In the genomic region with DNA sequence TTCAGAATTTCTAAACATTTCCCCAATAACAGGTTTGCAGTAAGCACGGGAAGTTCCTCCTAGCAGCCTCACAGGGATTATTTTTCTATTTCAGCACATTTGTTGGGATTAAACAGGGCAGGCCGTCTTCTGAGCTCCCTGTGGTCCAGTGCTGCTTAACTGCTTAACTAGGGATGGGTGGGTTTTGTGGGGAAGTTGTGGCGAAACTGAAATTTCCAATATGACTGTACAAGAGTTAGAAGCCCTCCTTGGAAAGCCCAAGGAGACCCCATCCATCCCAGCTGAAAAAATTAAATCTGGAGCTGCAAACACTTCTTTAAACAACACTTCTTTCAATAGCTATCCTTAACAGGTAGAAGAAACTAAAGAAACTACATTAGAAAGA, we compare ENCODE assay signal across 10 cellular contexts. TPM values are rescaled to one million over a fixed set of nuclear protein-coding genes. Genes with fewer than 3 reads are reported as not detected.
DNase-seq lines count a peak whose midpoint lies in the region; ATAC-seq and TF ChIP-seq lines count a peak whose summit lies in the region.
"Had no signal": no experiment of that assay in that cellular context is flagged by ENCODE, and none has a peak within 500 bp of the region (broad histone marks: within the 10 kb centered on the region; RNA-seq: fewer than 3 reads in every experiment).

No MANE protein-coding gene starts in this region.

- H3K23ac ChIP-seq in mesenchymal stem cell (ENCODE audit: low read length in 2 of 2) = no peak overlapping the region

- intact Hi-C loops in activated CD4-positive, alpha-beta memory T cell treated with anti-CD3 and anti-CD28 coated beads for 36 hours (cut with micrococcal nuclease) = loop anchor here (2.0 kb wide), 1 partner anchor 65 kb away; no protein-coding TSS in a partner anchor
- intact Hi-C loops in tibial artery (cut with DNase I; ENCODE audit: low total_unique reads) = no loop called here

- H3K4me1 ChIP-seq in mesenchymal stem cell (ENCODE audit: control insufficient read depth, insufficient read depth, low read depth, low read length) (peaks cover 2% of the 10 kb centered on the region), tibial artery (peaks cover 0 to 54% (median 51%) of the 10 kb centered on the region in 4 donors)

- H3K27ac ChIP-seq in mesenchymal stem cell (ENCODE audit: low read length, poor library complexity, severe bottlenecking) (no peak overlapping the region), tibial artery (peak overlapping the region; percentile 95)
- H3K27ac ChIP-seq: brain microvascular endothelial cell had no signal

- H3K4me2 ChIP-seq in mesenchymal stem cell (ENCODE audit: low read length, poor library complexity, severe bottlenecking) = no peak overlapping the region

- H3K9ac ChIP-seq in mesenchymal stem cell (ENCODE audit: low read length) = peak overlapping the region; percentile 20

- no peak overlapping the region for H2BK12ac ChIP-seq in mesenchymal stem cell (ENCODE audit: low read length in 2 of 2)

- peak overlapping the region; percentile 79 for H3K4me3 Mint-ChIP-seq in activated naive CD4-positive, alpha-beta T cell treated with anti-CD3 and anti-CD28 coated beads, Interleukin-2, amount 10 ng/mL, durations not matched to agents 7 days and 5 days
- peak overlapping the region; percentile 85 for H3K4me3 Mint-ChIP-seq in activated CD4-positive, alpha-beta memory T cell treated with anti-CD3 and anti-CD28 coated beads for 36 hours

- peaks cover 5% of the 10 kb centered on the region for H3K9me3 Mint-ChIP-seq in activated naive CD4-positive, alpha-beta T cell treated with anti-CD3 and anti-CD28 coated beads, Interleukin-2, amount 10 ng/mL, durations not matched to agents 7 days and 5 days
- no peaks in the 10 kb centered on the region for H3K9me3 Mint-ChIP-seq in activated CD4-positive, alpha-beta memory T cell treated with anti-CD3 and anti-CD28 coated beads for 36 hours

- TF ChIP-seq CTCF in tibial artery (IDR thresholded peaks at IDR 0.05) = no peak

- H3K4me1 Mint-ChIP-seq in activated naive CD4-positive, alpha-beta T cell treated with anti-CD3 and anti-CD28 coated beads, Interleukin-2, amount 10 ng/mL, durations not matched to agents 7 days and 5 days = peaks cover 93% of the 10 kb centered on the region
- H3K4me1 Mint-ChIP-seq in activated CD4-positive, alpha-beta memory T cell treated with anti-CD3 and anti-CD28 coated beads for 36 hours (ENCODE audit: low read depth) = peaks cover 88% of the 10 kb centered on the region

- CTCF ChIA-PET in activated naive CD4-positive, alpha-beta T cell treated with anti-CD3 and anti-CD28 coated beads, Interleukin-2, amount 10 ng/mL, durations not matched to agents 7 days and 5 days (lab: Charles Lee) = interaction anchor here (0.7 to 0.8 kb wide), 2 partner anchors 37 to 166 kb away, joined by 3 read pairs; partner anchors contain the start of gene NXPH3
- CTCF ChIA-PET in activated CD4-positive, alpha-beta memory T cell treated with anti-CD3 and anti-CD28 coated beads for 36 hours (lab: Charles Lee) = interaction anchor here (1.0 to 2.0 kb wide), 4 partner anchors 24 to 184 kb away, joined by 3 to 9 read pairs (median 4); partner anchors contain the start of gene SLC35B1

- WGBS in mesenchymal stem cell = 53% methylated on average over 2 of the region's 3 CpGs

- H3K4me3 ChIP-seq in mesenchymal stem cell (ENCODE audit: insufficient read depth in 1 of 2, low read depth in 1 of 2, low read length in 2 of 2) (peak overlapping the region in 1 of 2 experiments; percentile 3), tibial artery (peak overlapping the region in 1 of 2 donors; percentile 0)

- POLR2A ChIA-PET in activated CD4-positive, alpha-beta memory T cell treated with anti-CD3 and anti-CD28 coated beads for 36 hours (lab: Charles Lee) = interaction anchor here (1.2 to 6.1 kb wide), 3 partner anchors 25 to 46 kb away, joined by 4 to 50 read pairs (median 20); partner anchors contain the start of genes KAT7 and SLC35B1

- DNase-seq in activated naive CD4-positive, alpha-beta T cell treated with anti-CD3 and anti-CD28 coated beads, Interleukin-2, amount 10 ng/mL, durations not matched to agents 7 days and 5 days = no peak
- no peak for DNase-seq in activated naive CD4-positive, alpha-beta T cell treated with anti-CD3 and anti-CD28 coated beads, Interleukin-2, amount 50 U/mL, for 16 hours
- DNase-seq in activated CD4-positive, alpha-beta memory T cell treated with anti-CD3 and anti-CD28 coated beads for 36 hours = no peak
- no peak for DNase-seq in mesenchymal stem cell
- no peak for DNase-seq in tibial artery
- no peak for DNase-seq in midbrain (lab: John Stamatoyannopoulos, UW)
- no peak for DNase-seq in NCI-H774 (lab: John Stamatoyannopoulos, UW)
- DNase-seq: activated CD4-positive, CD25-positive, alpha-beta regulatory T cell; brain microvascular endothelial cell had no signal

- H3K36me3 Mint-ChIP-seq in activated naive CD4-positive, alpha-beta T cell treated with anti-CD3 and anti-CD28 coated beads, Interleukin-2, amount 10 ng/mL, durations not matched to agents 7 days and 5 days = peaks cover 60% of the 10 kb centered on the region
- H3K36me3 Mint-ChIP-seq in activated CD4-positive, alpha-beta memory T cell treated with anti-CD3 and anti-CD28 coated beads for 36 hours = peaks cover 9% of the 10 kb centered on the region

- H2AK5ac ChIP-seq in mesenchymal stem cell (ENCODE audit: low read length, severe bottlenecking) = no peak overlapping the region

- ATAC-seq in GM18873 (IDR thresholded peaks at IDR 0.05; ENCODE audit: low FRiP score, unreplicated experiment) = no peak

- no peak overlapping the region for H2BK5ac ChIP-seq in mesenchymal stem cell (ENCODE audit: low read depth, low read length, poor library complexity, severe bottlenecking)

- no peak overlapping the region for H3K14ac ChIP-seq in mesenchymal stem cell (ENCODE audit: low read length in 2 of 2)

- no peak overlapping the region for H4K8ac ChIP-seq in mesenchymal stem cell (ENCODE audit: low read length)

- H3K18ac ChIP-seq in mesenchymal stem cell (ENCODE audit: low read depth in 1 of 2, low read length in 2 of 2) = no peak overlapping the region

- H2BK15ac ChIP-seq in mesenchymal stem cell (ENCODE audit: low read depth, poor library complexity, severe bottlenecking) = no peak overlapping the region

- H3K36me3 ChIP-seq in mesenchymal stem cell (ENCODE audit: control insufficient read depth in 1 of 2, insufficient read depth in 2 of 2, low read depth in 1 of 2, low read length in 2 of 2) = no peaks in the 10 kb centered on the region
- H3K36me3 ChIP-seq in tibial artery = no peaks in the 10 kb centered on the region
- H3K36me3 ChIP-seq: brain microvascular endothelial cell had no signal

- H3K9me3 ChIP-seq in mesenchymal stem cell (ENCODE audit: control insufficient read depth, low read length) (no peaks in the 10 kb centered on the region), tibial artery (no peaks in the 10 kb centered on the region)

- peak overlapping the region; percentile 99 for H3K27ac Mint-ChIP-seq in activated naive CD4-positive, alpha-beta T cell treated with anti-CD3 and anti-CD28 coated beads, Interleukin-2, amount 10 ng/mL, durations not matched to agents 7 days and 5 days
- peak overlapping the region; percentile 100 for H3K27ac Mint-ChIP-seq in activated CD4-positive, alpha-beta memory T cell treated with anti-CD3 and anti-CD28 coated beads for 36 hours

- H4K91ac ChIP-seq in mesenchymal stem cell (ENCODE audit: low read length) = no peak overlapping the region

- H3K4ac ChIP-seq in mesenchymal stem cell (ENCODE audit: low read depth in 1 of 2, low read length in 2 of 2) = no peak overlapping the region

- H3K79me1 ChIP-seq in mesenchymal stem cell (replicated peaks; ENCODE audit: low read length, poor library complexity, severe bottlenecking) = peaks cover 11% of the 10 kb centered on the region

- H3K27me3 ChIP-seq in mesenchymal stem cell (ENCODE audit: control insufficient read depth in 1 of 2, insufficient read depth in 1 of 2, low read length in 2 of 2) = no peaks in the 10 kb centered on the region
- no peaks in the 10 kb centered on the region for H3K27me3 ChIP-seq in tibial artery
- H3K27me3 ChIP-seq: brain microvascular endothelial cell had no signal

- H3K27me3 Mint-ChIP-seq in activated naive CD4-positive, alpha-beta T cell treated with anti-CD3 and anti-CD28 coated beads, Interleukin-2, amount 10 ng/mL, durations not matched to agents 7 days and 5 days = no peaks in the 10 kb centered on the region
- no peaks in the 10 kb centered on the region for H3K27me3 Mint-ChIP-seq in activated CD4-positive, alpha-beta memory T cell treated with anti-CD3 and anti-CD28 coated beads for 36 hours

- H2BK120ac ChIP-seq in mesenchymal stem cell (ENCODE audit: low read depth, low read length) = no peak overlapping the region

- no peak overlapping the region for H2AFZ ChIP-seq in mesenchymal stem cell (ENCODE audit: low read depth, low read length)

RNA-seq across cellular contexts. Expression of gene FAM117A, which starts 22.2 kb away (rescaled TPM):
- 10 to 100 TPM; 20.9 to 21.6 TPM for total RNA-seq in activated CD4-positive, alpha-beta memory T cell treated with anti-CD3 and anti-CD28 coated beads for 36 hours
- 6.0 TPM for polyA plus RNA-seq in mesenchymal stem cell (2013, experiment 1 of 2)
- 6.5 TPM for polyA plus RNA-seq in mesenchymal stem cell (2013, experiment 2 of 2)

RNA-seq across cellular contexts. Expression of gene SLC35B1, which starts 33.9 kb away (rescaled TPM):
- 10 to 100 TPM; 48.3 to 54.1 TPM for total RNA-seq in activated CD4-positive, alpha-beta memory T cell treated with anti-CD3 and anti-CD28 coated beads for 36 hours
- polyA plus RNA-seq in mesenchymal stem cell (2013, experiment 1 of 2) = 58.8 TPM
- polyA plus RNA-seq in mesenchymal stem cell (2013, experiment 2 of 2) = 61.6 TPM

RNA-seq across cellular contexts. Expression of gene KAT7, which starts 46.8 kb away (rescaled TPM):
- 10 to 100 TPM; 60.5 to 65.8 TPM for total RNA-seq in activated CD4-positive, alpha-beta memory T cell treated with anti-CD3 and anti-CD28 coated beads for 36 hours
- polyA plus RNA-seq in mesenchymal stem cell (2013, experiment 1 of 2) = 22.5 TPM
- polyA plus RNA-seq in mesenchymal stem cell (2013, experiment 2 of 2) = 25.7 TPM
